Comparison of ENCODE assay signal across 8 cellular contexts in the genomic region with DNA sequence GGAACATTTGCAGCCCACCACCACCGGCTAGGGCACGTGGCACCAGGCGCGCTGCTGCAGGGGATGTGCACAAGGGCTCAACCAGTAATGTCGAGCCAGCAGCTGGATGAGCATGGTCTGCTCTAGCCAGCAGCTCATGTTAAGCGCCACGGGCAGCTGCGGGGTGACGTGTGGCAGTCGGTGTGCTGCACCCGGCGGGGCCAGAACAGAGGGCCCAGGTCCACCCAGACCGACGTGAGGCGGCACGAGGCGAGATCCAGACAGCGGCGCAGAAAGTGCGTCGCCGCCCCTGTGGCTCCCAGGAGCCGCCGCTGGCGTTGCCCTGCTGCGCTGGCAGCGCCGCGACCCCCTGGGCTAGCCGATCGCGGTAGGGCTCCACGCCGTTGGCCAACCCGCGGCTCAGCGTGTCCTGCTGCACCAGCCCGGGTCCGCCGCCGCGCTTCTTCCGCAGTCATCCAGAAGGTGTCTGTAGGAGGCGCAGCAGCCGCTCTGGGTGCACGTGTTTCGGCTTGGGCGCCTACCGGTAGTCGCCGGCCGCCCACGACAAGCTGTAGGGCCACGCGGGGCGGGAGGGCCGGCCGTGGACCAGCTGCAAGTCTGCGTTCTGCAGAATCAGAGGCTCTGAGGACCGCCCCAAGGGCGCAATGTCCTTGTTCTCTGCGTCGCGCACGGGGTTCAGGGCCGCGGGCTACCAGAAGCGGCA. TPM values are rescaled to one million over a fixed set of nuclear protein-coding genes. Genes with fewer than 3 reads are reported as not detected.
DNase-seq lines count a peak whose midpoint lies in the region; ATAC-seq, FAIRE-seq and TF ChIP-seq lines count a peak whose summit lies in the region.

No MANE protein-coding gene starts in this region.

- intact Hi-C loops in left cardiac atrium (cut with DNase I), result loop anchor here (2.0 to 5.0 kb wide), 2 partner anchors 144 to 146 kb away; no protein-coding TSS in a partner anchor
- intact Hi-C loops in psoas muscle (cut with DNase I), result loop anchor here (2.0 to 10.0 kb wide), 4 partner anchors 44 to 149 kb away; no protein-coding TSS in a partner anchor

- peak; percentile 58 for FAIRE-seq in urothelium cell line (lab: Jason Lieb, UNC)

- ATAC-seq in left cardiac atrium, result peak; percentile 51 to 71
- peak; percentile 33 to 70 (median 64) for ATAC-seq in psoas muscle
- ATAC-seq in HG03342 (IDR thresholded peaks at IDR 0.05; ENCODE audit: unreplicated experiment), result no peak

- H3K4me3 ChIP-seq in psoas muscle, result peak overlapping the region; percentile 60

- no peaks in the 10 kb centered on the region for H3K27me3 ChIP-seq in psoas muscle (ENCODE audit: insufficient read depth in 3 of 3, low read length in 2 of 3)

- H3K9me3 ChIP-seq in psoas muscle, result no peaks in the 10 kb centered on the region

- peak; percentile 32 for TF ChIP-seq CTCF in psoas muscle (IDR thresholded peaks at IDR 0.05)

- peaks cover 13% of the 10 kb centered on the region for H3K4me1 ChIP-seq in psoas muscle

- no peak overlapping the region for H3K27ac ChIP-seq in psoas muscle

- H3K36me3 ChIP-seq in psoas muscle (ENCODE audit: insufficient read depth in 1 of 2, low read depth in 1 of 2), result peaks cover 0 to 13% of the 10 kb centered on the region in 2 donors

- 3 to 7% (median 3%) methylated on average over 40 to 68 of the region's 68 CpGs for WGBS in psoas muscle, 3 donors

- DNase-seq in ELR (ENCODE audit: low read depth) (peak; percentile 55), NCI-H526 treated with DMSO at 0.1 percent for 48 hours (lab: John Stamatoyannopoulos, UW) (peak; percentile 27), activated gamma-delta T cell treated with Interleukin-2 at 50 U/mL for 16 hours (peak; percentile 52), left cardiac atrium (peak; percentile 76), psoas muscle (peak; percentile 65 to 77), urothelium cell line (ENCODE audit: low spot score) (no peak), A172 (ENCODE audit: low spot score) (no peak)

RNA-seq across cellular contexts. Expression of gene GALR3, which starts 4.6 kb away (rescaled TPM):
- not detected for total RNA-seq in left cardiac atrium
- under 1 TPM in 1 of 4 donors, not detected in 3; 0.32 TPM for total RNA-seq in psoas muscle
- polyA plus RNA-seq in psoas muscle, result under 1 TPM in 1 of 3 donors, not detected in 2; 0.04 TPM
- not detected in 2 replicates for total RNA-seq in A172 (2014; rRNA removed; shearing (Covaris generic))

RNA-seq across cellular contexts. Expression of gene GCAT, which starts 10.8 kb away (rescaled TPM):
- 10 to 100 TPM; 16.7 to 19.0 TPM for total RNA-seq in left cardiac atrium
- 10 to 100 TPM in 1 of 4 donors, 1 to 10 TPM in 3; 7.7 to 19.2 (median 9.3) TPM for total RNA-seq in psoas muscle
- polyA plus RNA-seq in psoas muscle, result 1 to 10 TPM; 5.4 to 8.3 (median 7.8) TPM
- 8.8 and 11.4 TPM in 2 replicates for total RNA-seq in A172 (2014; rRNA removed; shearing (Covaris generic))

RNA-seq across cellular contexts. Expression of gene ANKRD54, which starts 25.6 kb away (rescaled TPM):
- 10 to 100 TPM in 1 of 2 donors, 1 to 10 TPM in 1; 9.9 to 12.8 TPM for total RNA-seq in left cardiac atrium
- total RNA-seq in psoas muscle, result 10 to 100 TPM; 11.3 to 18.0 (median 12.5) TPM
- polyA plus RNA-seq in psoas muscle, result 10 to 100 TPM; 12.0 to 37.2 (median 13.9) TPM
- 22.4 and 30.5 TPM in 2 replicates for total RNA-seq in A172 (2014; rRNA removed; shearing (Covaris generic))

RNA-seq across cellular contexts. Expression of gene EIF3L, which starts 30.7 kb away (rescaled TPM):
- total RNA-seq in left cardiac atrium (100 to 1,000 TPM; 282 to 298 TPM), psoas muscle (100 to 1,000 TPM; 369 to 483 (median 441) TPM)
- 100 to 1,000 TPM; 265 to 327 (median 310) TPM for polyA plus RNA-seq in psoas muscle
- 161 and 170 TPM in 2 replicates for total RNA-seq in A172 (2014; rRNA removed; shearing (Covaris generic))

Comparison
In these comparisons a context has a peak if more than half of its experiments do, and no peak if none do; other contexts are left out.
1. DNase-seq: peak in ELR (single experiment), NCI-H526 treated with DMSO at 0.1 percent for 48 hours (single experiment), activated gamma-delta T cell treated with Interleukin-2 at 50 U/mL for 16 hours (single experiment), left cardiac atrium (single experiment) and psoas muscle (2 of 2); none in urothelium cell line (single experiment) and A172 (single experiment).